9 cellular contexts compared by ENCODE assay signal in genomic region chr4:1204828-1205591, GRCh38. TPM values are rescaled to one million over a fixed set of nuclear protein-coding genes. Genes with fewer than 3 reads are reported as not detected.
DNase-seq lines count a peak whose midpoint lies in the region; ATAC-seq and TF ChIP-seq lines count a peak whose summit lies in the region.
"Had no signal": no experiment of that assay in that cellular context is flagged by ENCODE, and none has a peak within 500 bp of the region (broad histone marks: within the 10 kb centered on the region; RNA-seq: fewer than 3 reads in every experiment).

No MANE protein-coding gene starts in this region.

- H3K27ac ChIP-seq in breast epithelium (peak overlapping the region in 1 of 2 donors; percentile 13), mammary epithelial cell (ENCODE audit: insufficient read depth, low read depth, low read length) (no peak overlapping the region), coronary artery (no peak overlapping the region), aorta (ENCODE audit: low read depth in 1 of 2, low read length in 2 of 2) (no peak overlapping the region)
- H3K27ac ChIP-seq in naive thymus-derived CD4-positive, alpha-beta T cell (ENCODE audit: low read depth, low read length): no peak overlapping the region

- WGBS in mammary epithelial cell (ENCODE audit: low coverage, missing lambda C conversion rate): 88% methylated on average over 20 of the region's 25 CpGs
- WGBS in aorta, 2 donors: 84 to 86% methylated on average over 25 of the region's 25 CpGs

- TF ChIP-seq POLR2A in breast epithelium (IDR thresholded peaks at IDR 0.05): no peak

- no peaks in the 10 kb centered on the region for H4K20me1 ChIP-seq in mammary epithelial cell (ENCODE audit: insufficient read depth, low read length)

- peaks cover 0 to 6% (median 0%) of the 10 kb centered on the region in 5 donors for H3K36me3 Mint-ChIP-seq in naive thymus-derived CD4-positive, alpha-beta T cell

- no peaks in the 10 kb centered on the region for H3K9me3 ChIP-seq in breast epithelium
- no peaks in the 10 kb centered on the region for H3K9me3 ChIP-seq in mammary epithelial cell (replicated peaks; ENCODE audit: insufficient read depth, low read length)
- H3K9me3 ChIP-seq in naive thymus-derived CD4-positive, alpha-beta T cell (ENCODE audit: control insufficient read depth in 2 of 3, low read length in 3 of 3): no peaks in the 10 kb centered on the region
- no peaks in the 10 kb centered on the region for H3K9me3 ChIP-seq in aorta (ENCODE audit: control insufficient read depth, low read length)

- peak overlapping the region in 1 of 10 donors; percentile 37 for H3K4me3 Mint-ChIP-seq in naive thymus-derived CD4-positive, alpha-beta T cell

- CTCF ChIA-PET in mammary epithelial cell (lab: Charles Lee; ENCODE audit: low non-redundant PET): no interaction called here
- CTCF ChIA-PET in naive thymus-derived CD4-positive, alpha-beta T cell (lab: Charles Lee): no interaction called here

- H3K27me3 Mint-ChIP-seq in naive thymus-derived CD4-positive, alpha-beta T cell: no peaks in the 10 kb centered on the region

- H3K27me3 ChIP-seq in breast epithelium: no peaks in the 10 kb centered on the region
- H3K27me3 ChIP-seq in mammary epithelial cell (ENCODE audit: insufficient read depth, low read length): no peaks in the 10 kb centered on the region
- no peaks in the 10 kb centered on the region for H3K27me3 ChIP-seq in naive thymus-derived CD4-positive, alpha-beta T cell (ENCODE audit: control insufficient read depth in 2 of 2, insufficient read depth in 2 of 2, low read length in 2 of 2)
- no peaks in the 10 kb centered on the region for H3K27me3 ChIP-seq in aorta (ENCODE audit: control insufficient read depth in 1 of 2, insufficient read depth in 2 of 2, low read length in 1 of 2)

- H3K4me1 ChIP-seq in breast epithelium: peaks cover 0 to 6% of the 10 kb centered on the region in 2 donors
- peaks cover 9% of the 10 kb centered on the region for H3K4me1 ChIP-seq in mammary epithelial cell (ENCODE audit: insufficient read depth, low read length)
- H3K4me1 ChIP-seq in naive thymus-derived CD4-positive, alpha-beta T cell (ENCODE audit: control insufficient read depth in 2 of 2, insufficient read depth in 2 of 2, low read length in 2 of 2): peaks cover 19 to 56% of the 10 kb centered on the region in 2 donors
- no peaks in the 10 kb centered on the region for H3K4me1 ChIP-seq in aorta (ENCODE audit: control insufficient read depth in 1 of 2, insufficient read depth in 2 of 2, low read length in 2 of 2)

- no peak overlapping the region for H3K4me2 ChIP-seq in mammary epithelial cell (ENCODE audit: insufficient read depth, low read depth, low read length)

- dilution Hi-C loops in mammary epithelial cell (cut with HindIII; ENCODE audit: low sequenced_read_pairs): loop anchor here (5.0 kb wide), 2 partner anchors 37 to 53 kb away; no protein-coding TSS in a partner anchor

- ATAC-seq in naive thymus-derived CD4-positive, alpha-beta T cell: no peak
- ATAC-seq in aorta (ENCODE audit: low FRiP score): no peak

- peaks cover 12 to 45% (median 36%) of the 10 kb centered on the region in 7 donors for H3K4me1 Mint-ChIP-seq in naive thymus-derived CD4-positive, alpha-beta T cell

- H3K27ac Mint-ChIP-seq in naive thymus-derived CD4-positive, alpha-beta T cell: peak overlapping the region in 8 of 9 donors; percentile 29 to 97 (median 94)

- BruUV-seq in mammary epithelial cell (replicated peaks; lab: Mats Ljungman, UMichigan): no TSS peak

- POLR2A ChIA-PET in naive thymus-derived CD4-positive, alpha-beta T cell (lab: Charles Lee): interaction anchor here (0.6 to 4.1 kb wide), 2 partner anchors 45 to 497 kb away, joined by 4 to 21 read pairs; partner anchors contain the start of gene CTBP1

- intact Hi-C loops in breast epithelium (cut with DNase I; ENCODE audit: low total_unique reads): no loop called here
- intact Hi-C loops in mammary epithelial cell (cut with micrococcal nuclease): no loop called here
- intact Hi-C loops in naive thymus-derived CD4-positive, alpha-beta T cell (cut with micrococcal nuclease): loop anchor here in 1 of 2 donors (5.0 kb wide), 1 partner anchor 73 kb away; no protein-coding TSS in a partner anchor
- intact Hi-C loops in aorta (cut with DNase I): no loop called here

- H3K9me3 Mint-ChIP-seq in naive thymus-derived CD4-positive, alpha-beta T cell: peaks cover 0 to 2% (median 0%) of the 10 kb centered on the region in 11 donors

- no peak overlapping the region for H2AFZ ChIP-seq in mammary epithelial cell (ENCODE audit: low read depth, low read length)

- no peak overlapping the region for H3K4me3 ChIP-seq in breast epithelium
- no peak overlapping the region for H3K4me3 ChIP-seq in mammary epithelial cell (replicated peaks in 1 of 3; ENCODE audit: insufficient read depth in 1 of 3, low read depth in 2 of 3, low read length in 3 of 3)
- no peak overlapping the region for H3K4me3 ChIP-seq in coronary artery
- no peak overlapping the region for H3K4me3 ChIP-seq in naive thymus-derived CD4-positive, alpha-beta T cell (ENCODE audit: low read length)
- no peak overlapping the region for H3K4me3 ChIP-seq in aorta (ENCODE audit: low read length in 2 of 2)

- TF ChIP-seq CTCF in breast epithelium (IDR thresholded peaks at IDR 0.05) (no peak), mammary epithelial cell (conservative IDR thresholded peaks at IDR 0.05 in 1 of 2, IDR thresholded peaks at IDR 0.05 in 1 of 2; ENCODE audit: extremely low read depth in 1 of 2, insufficient read depth in 1 of 2, low read depth in 1 of 2, low read length in 2 of 2) (no peak), coronary artery (IDR thresholded peaks at IDR 0.05) (no peak)

- in situ Hi-C loops in mammary epithelial cell (cut with MboI; ENCODE audit: low sequenced_read_pairs in 2 of 2): no loop called here

- no peaks in the 10 kb centered on the region for H3K79me2 ChIP-seq in mammary epithelial cell (ENCODE audit: insufficient read depth, low read length)

- DNase-seq in breast epithelium (ENCODE audit: low spot score in 2 of 2): peak; percentile 35 to 74
- DNase-seq in mammary epithelial cell: no peak
- DNase-seq in coronary artery (ENCODE audit: low spot score): peak; percentile 68
- DNase-seq in naive thymus-derived CD4-positive, alpha-beta T cell: peak in 1 of 9 donors; percentile 16
- DNase-seq in aorta: peak; percentile 44 to 69
- no peak for DNase-seq in COLO829 (ENCODE audit: low spot score)
- DNase-seq in GF-D8 (lab: John Stamatoyannopoulos, UW): no peak
- no peak for DNase-seq in NCI-H2171 treated with DMSO at 0.1 percent for 48 hours (lab: John Stamatoyannopoulos, UW)
- DNase-seq: NCI-H524 treated with DMSO at 0.1 percent for 48 hours had no signal

- H3K9ac ChIP-seq in mammary epithelial cell (ENCODE audit: insufficient read depth, low read length): no peak overlapping the region

- H3K36me3 ChIP-seq in breast epithelium (no peaks in the 10 kb centered on the region), mammary epithelial cell (ENCODE audit: insufficient read depth, low read length) (no peaks in the 10 kb centered on the region), aorta (ENCODE audit: control insufficient read depth in 1 of 2, insufficient read depth in 2 of 2, low read length in 1 of 2) (no peaks in the 10 kb centered on the region)
- H3K36me3 ChIP-seq in naive thymus-derived CD4-positive, alpha-beta T cell (ENCODE audit: control insufficient read depth in 2 of 3, insufficient read depth in 3 of 3, low read length in 3 of 3): peaks cover 0 to 8% (median 0%) of the 10 kb centered on the region in 3 experiments

RNA-seq across cellular contexts. Expression of gene SPON2, which starts 32.6 kb away (rescaled TPM):
- 10 to 100 TPM; 35.3 to 59.4 (median 36.1) TPM for total RNA-seq in breast epithelium
- total RNA-seq in mammary epithelial cell: 1 to 10 TPM in 1 of 2 donors, under 1 TPM in 1; 0.83 to 1.2 TPM
- 0.11 TPM for polyA plus RNA-seq in mammary epithelial cell
- polyA minus RNA-seq in mammary epithelial cell: not detected
- total RNA-seq in naive thymus-derived CD4-positive, alpha-beta T cell: 10 to 100 TPM in 3 of 5 experiments, 1 to 10 TPM in 2; 5.7 to 79.1 (median 16.0) TPM
- polyA plus RNA-seq in naive thymus-derived CD4-positive, alpha-beta T cell: 1 to 10 TPM; 2.8 to 3.8 TPM
- total RNA-seq in aorta: 10 to 100 TPM in 1 of 2 donors, 1 to 10 TPM in 1; 5.7 to 40.8 TPM
- 1 to 10 TPM; 4.9 to 5.4 TPM for polyA plus RNA-seq in aorta

RNA-seq across cellular contexts. Expression of gene CTBP1, which starts 43.9 kb away (rescaled TPM):
- total RNA-seq in breast epithelium (100 to 1,000 TPM; 130 to 159 (median 133) TPM), mammary epithelial cell (100 to 1,000 TPM; 127 to 237 TPM), aorta (100 to 1,000 TPM; 111 to 145 TPM)
- polyA plus RNA-seq in mammary epithelial cell (83.3 TPM), aorta (10 to 100 TPM; 66.4 to 96.5 TPM)
- polyA minus RNA-seq in mammary epithelial cell: 32.7 TPM
- 100 to 1,000 TPM; 177 to 233 (median 200) TPM for total RNA-seq in naive thymus-derived CD4-positive, alpha-beta T cell
- polyA plus RNA-seq in naive thymus-derived CD4-positive, alpha-beta T cell: 10 to 100 TPM; 57.2 to 79.2 TPM

Comparison
In these comparisons a context has a peak if more than half of its experiments do, and no peak if none do; other contexts are left out.
1. DNase-seq: peak in breast epithelium (2 of 2), coronary artery (single experiment) and aorta (2 of 2); none in mammary epithelial cell (single experiment), COLO829 (single experiment), GF-D8 (single experiment) and NCI-H2171 treated with DMSO at 0.1 percent for 48 hours (single experiment).